Comparison of ENCODE assay signal across 15 cellular contexts in genomic region chr1:90000934-90001676, GRCh38. TPM values are rescaled to one million over a fixed set of nuclear protein-coding genes. Genes with fewer than 3 reads are reported as not detected.
DNase-seq lines count a peak whose midpoint lies in the region; ATAC-seq and TF ChIP-seq lines count a peak whose summit lies in the region.
"Had no signal": no experiment of that assay in that cellular context is flagged by ENCODE, and none has a peak within 500 bp of the region (broad histone marks: within the 10 kb centered on the region; RNA-seq: fewer than 3 reads in every experiment).

No MANE protein-coding gene starts in this region.

- TF ChIP-seq POLR2A in gastroesophageal sphincter (IDR thresholded peaks at IDR 0.05): no peak

- peaks cover 44% of the 10 kb centered on the region for H3K4me1 Mint-ChIP-seq in dendritic cell treated with granulocyte-macrophage colony-stimulating factor and Interleukin-4, amounts not matched to agents 40 ng/mL and 50 ng/mL, for 4 days (ENCODE audit: low read depth)
- H3K4me1 Mint-ChIP-seq in osteocyte (ENCODE audit: unreplicated experiment): peaks cover 31% of the 10 kb centered on the region

- H3K27me3 ChIP-seq in BE2C (no peaks in the 10 kb centered on the region), MM.1S (replicated peaks; ENCODE audit: insufficient read depth, low read length) (no peaks in the 10 kb centered on the region), gastroesophageal sphincter (no peaks in the 10 kb centered on the region)
- H3K27me3 ChIP-seq: BLaER1 treated with 17β-estradiol and CSF1 and Interleukin-3, amounts not matched to agents 10 nM and 100 nM; heart left ventricle had no signal

- no peak overlapping the region for H3K27ac ChIP-seq in MM.1S (ENCODE audit: low read length)
- H3K27ac ChIP-seq in gastroesophageal sphincter: no peak overlapping the region
- H3K27ac ChIP-seq: BLaER1 treated with 17β-estradiol and CSF1 and Interleukin-3, amounts not matched to agents 10 nM and 100 nM; heart left ventricle; KMS-11; thoracic aorta had no signal

- no peak overlapping the region for H3K4me2 ChIP-seq in MM.1S (ENCODE audit: low read depth, low read length)
- H3K4me2 ChIP-seq: KMS-11 had no signal

- H3K4me3 Mint-ChIP-seq in dendritic cell treated with granulocyte-macrophage colony-stimulating factor and Interleukin-4, amounts not matched to agents 40 ng/mL and 50 ng/mL, for 4 days: no peak overlapping the region
- no peak overlapping the region for H3K4me3 Mint-ChIP-seq in osteocyte (ENCODE audit: unreplicated experiment)

- H2AFZ ChIP-seq in MM.1S (ENCODE audit: low read length): no peak overlapping the region

- H3K4me1 ChIP-seq in BE2C (no peaks in the 10 kb centered on the region; the same call in 1 of the 2 replicates), MM.1S (ENCODE audit: low read length) (peaks cover 8% of the 10 kb centered on the region), gastroesophageal sphincter (peaks cover 0 to 50% (median 0%) of the 10 kb centered on the region in 3 donors)

- H3K4me3 ChIP-seq in BE2C (ENCODE audit: low read depth, low read length) (no peak overlapping the region), MM.1S (ENCODE audit: low read length) (no peak overlapping the region), gastroesophageal sphincter (no peak overlapping the region)
- H3K4me3 ChIP-seq: BLaER1 treated with 17β-estradiol and CSF1 and Interleukin-3, amounts not matched to agents 10 nM and 100 nM; heart left ventricle; thoracic aorta had no signal

- H3K9ac ChIP-seq in MM.1S (ENCODE audit: low read length): no peak overlapping the region
- H3K9ac ChIP-seq: BLaER1 treated with 17β-estradiol and CSF1 and Interleukin-3, amounts not matched to agents 10 nM and 100 nM; KMS-11 had no signal

- TF ChIP-seq CTCF in BE2C (IDR thresholded peaks at IDR 0.05; ENCODE audit: low read depth, low read length): peak; percentile 25; the same call in 1 of the 2 replicates
- peak; percentile 17 for TF ChIP-seq CTCF in GM13976 (IDR thresholded peaks at IDR 0.05; ENCODE audit: borderline replicate concordance, control extremely low read depth, extremely low read depth, insufficient read depth, missing control alignments)
- TF ChIP-seq CTCF in MM.1S (IDR thresholded peaks at IDR 0.05; ENCODE audit: low read length): peak; percentile 27; the same call in 1 of the 2 replicates
- TF ChIP-seq CTCF in gastroesophageal sphincter (IDR thresholded peaks at IDR 0.05): no peak
- no peak for TF ChIP-seq CTCF in osteocyte (IDR thresholded peaks at IDR 0.05)

- no peak for ATAC-seq in gastroesophageal sphincter

- no peak for DNase-seq in BE2C
- no peak for DNase-seq in GM13976 (ENCODE audit: low spot score)
- DNase-seq in MM.1S: peak; percentile 30
- DNase-seq in NCI-H345 (lab: John Stamatoyannopoulos, UW): no peak
- DNase-seq in activated CD4-positive, alpha-beta T cell treated with anti-CD3 and anti-CD28 coated beads for 4 hours: no peak
- no peak for DNase-seq in osteocyte (ENCODE audit: extremely low spot score, unreplicated experiment)
- DNase-seq: amniotic stem cell; effector memory CD4-positive, alpha-beta T cell; heart left ventricle; NCI-H526 had no signal

- peaks cover 88% of the 10 kb centered on the region for H3K79me2 ChIP-seq in MM.1S (ENCODE audit: low read length)

- no peak for TF ChIP-seq EP300 in gastroesophageal sphincter (IDR thresholded peaks at IDR 0.05)

- peaks cover 50% of the 10 kb centered on the region for H3K36me3 Mint-ChIP-seq in dendritic cell treated with granulocyte-macrophage colony-stimulating factor and Interleukin-4, amounts not matched to agents 40 ng/mL and 50 ng/mL, for 4 days (ENCODE audit: low read depth)
- H3K36me3 Mint-ChIP-seq in osteocyte (ENCODE audit: unreplicated experiment): peaks cover 24% of the 10 kb centered on the region

- 94% methylated on average over 2 of the region's 2 CpGs; no CpG with 5 or more reads in 1 of the 2 donors for WGBS in gastroesophageal sphincter (ENCODE audit: low coverage in 1 of 2), 2 donors

- H3K27me3 Mint-ChIP-seq in dendritic cell treated with granulocyte-macrophage colony-stimulating factor and Interleukin-4, amounts not matched to agents 40 ng/mL and 50 ng/mL, for 4 days: no peaks in the 10 kb centered on the region
- no peaks in the 10 kb centered on the region for H3K27me3 Mint-ChIP-seq in osteocyte (ENCODE audit: unreplicated experiment)

- H3K27ac Mint-ChIP-seq in dendritic cell treated with granulocyte-macrophage colony-stimulating factor and Interleukin-4, amounts not matched to agents 40 ng/mL and 50 ng/mL, for 4 days: peak overlapping the region; percentile 2
- H3K27ac Mint-ChIP-seq in osteocyte (ENCODE audit: unreplicated experiment): no peak overlapping the region

- no peaks in the 10 kb centered on the region for H3K9me2 ChIP-seq in MM.1S (replicated peaks; ENCODE audit: insufficient read depth, low read length)

- H3K9me3 ChIP-seq in BE2C: no peaks in the 10 kb centered on the region
- H3K9me3 ChIP-seq in MM.1S (replicated peaks; ENCODE audit: insufficient read depth, low read length): no peaks in the 10 kb centered on the region
- no peaks in the 10 kb centered on the region for H3K9me3 ChIP-seq in gastroesophageal sphincter
- H3K9me3 ChIP-seq: BLaER1 treated with 17β-estradiol and CSF1 and Interleukin-3, amounts not matched to agents 10 nM and 100 nM; heart left ventricle; thoracic aorta had no signal

- H3K36me3 ChIP-seq in BE2C (peaks cover 8% of the 10 kb centered on the region), MM.1S (replicated peaks; ENCODE audit: insufficient read depth, low read length) (no peaks in the 10 kb centered on the region; the same call in 1 of the 2 replicates), gastroesophageal sphincter (peaks cover 0 to 13% of the 10 kb centered on the region in 2 donors)

- in situ Hi-C loops in GM13976 (cut with MboI; ENCODE audit: low sequenced_read_pairs, unreplicated experiment): no loop called here

- H3K9me3 Mint-ChIP-seq in dendritic cell treated with granulocyte-macrophage colony-stimulating factor and Interleukin-4, amounts not matched to agents 40 ng/mL and 50 ng/mL, for 4 days: no peaks in the 10 kb centered on the region
- no peaks in the 10 kb centered on the region for H3K9me3 Mint-ChIP-seq in osteocyte (ENCODE audit: unreplicated experiment)

- intact Hi-C loops in dendritic cell treated with granulocyte-macrophage colony-stimulating factor and Interleukin-4, amounts not matched to agents 40 ng/mL and 50 ng/mL, for 4 days (cut with micrococcal nuclease): no loop called here

- H3F3A ChIP-seq in MM.1S (ENCODE audit: insufficient read depth, low read length): no peaks in the 10 kb centered on the region

- peaks cover 6% of the 10 kb centered on the region; the same call in 1 of the 2 replicates for H4K20me1 ChIP-seq in MM.1S (ENCODE audit: insufficient read depth, low read length)

RNA-seq across cellular contexts. Expression of gene ZNF326, which starts 6.2 kb away (rescaled TPM):
- polyA plus RNA-seq in BE2C (2012; ENCODE audit: insufficient read depth, insufficient read length, low read depth): 16.4 TPM
- total RNA-seq in gastroesophageal sphincter (10 to 100 TPM in 2 of 4 donors, 1 to 10 TPM in 2; 8.2 to 22.7 (median 14.1) TPM), osteocyte (28.3 and 33.4 TPM in 2 replicates)

Comparison
In these comparisons a context has a peak if more than half of its experiments do, and no peak if none do; other contexts are left out.
1. CTCF ChIP-seq: peak in BE2C (single experiment), GM13976 (single experiment) and MM.1S (single experiment); none in gastroesophageal sphincter (0 of 4) and osteocyte (single experiment).